Comparison of ENCODE assay signal across 1 cellular context in genomic region chr12:27332407-27333310, GRCh38.
A peak's percentile ranks its signal among the peaks of the same experiment; 100 is the strongest.
TF ChIP-seq lines count a peak whose summit lies in the region.

TSS of gene BMAL2 (plus strand) at chr12:27332836. CDS start at chr12:27333073, 237 bp downstream.

TF ChIP-seq in HepG2, 621 proteins besides CTCF, POLR2A, EP300 and RAD21 (continued from another document and continues in another):
- TF ChIP-seq ZNF646 (CRISPR knock-in tag; IDR thresholded peaks at IDR 0.05), result no peak
- TF ChIP-seq HDAC1 (CRISPR knock-in tag; IDR thresholded peaks at IDR 0.05), result peak; percentile 11; the same call in 1 of the 2 replicates
- no peak for TF ChIP-seq RBAK (CRISPR knock-in tag; IDR thresholded peaks at IDR 0.05)
- no peak for TF ChIP-seq IKZF5 (CRISPR knock-in tag; IDR thresholded peaks at IDR 0.05)
- TF ChIP-seq ZKSCAN8 (CRISPR knock-in tag; IDR thresholded peaks at IDR 0.05; ENCODE audit: borderline replicate concordance), result no peak
- TF ChIP-seq BATF2 (CRISPR knock-in tag; IDR thresholded peaks at IDR 0.05), result no peak
- TF ChIP-seq ATAD3A (CRISPR knock-in tag; IDR thresholded peaks at IDR 0.05), result no peak
- no peak; the same call in 1 of the 2 replicates for TF ChIP-seq HES4 (CRISPR knock-in tag; IDR thresholded peaks at IDR 0.05; ENCODE audit: borderline replicate concordance)
- TF ChIP-seq ZNF441 (CRISPR knock-in tag; IDR thresholded peaks at IDR 0.05; ENCODE audit: borderline replicate concordance), result 0 out of 2 replicates have a peak, but pooled peaks have one; percentile 70
- TF ChIP-seq ZNF264 (CRISPR knock-in tag; IDR thresholded peaks at IDR 0.05), result no peak
- TF ChIP-seq ATF5 (CRISPR knock-in tag; IDR thresholded peaks at IDR 0.05; ENCODE audit: low read depth), result no peak
- no peak for TF ChIP-seq ZC3H4 (CRISPR knock-in tag; IDR thresholded peaks at IDR 0.05; ENCODE audit: borderline replicate concordance)
- no peak for TF ChIP-seq IRF1 (CRISPR knock-in tag; IDR thresholded peaks at IDR 0.05; ENCODE audit: low read depth)
- TF ChIP-seq GZF1 (CRISPR knock-in tag; IDR thresholded peaks at IDR 0.05), result no peak
- no peak for TF ChIP-seq TRAFD1 (CRISPR knock-in tag; IDR thresholded peaks at IDR 0.05; ENCODE audit: borderline replicate concordance)
- peak; percentile 33; the same call in 1 of the 2 replicates for TF ChIP-seq ERF (CRISPR knock-in tag; IDR thresholded peaks at IDR 0.05)
- TF ChIP-seq SCMH1 (CRISPR knock-in tag; IDR thresholded peaks at IDR 0.05; ENCODE audit: borderline replicate concordance), result no peak
- no peak for TF ChIP-seq FOXK1 (CRISPR knock-in tag; IDR thresholded peaks at IDR 0.05; ENCODE audit: borderline replicate concordance, low read depth)
- TF ChIP-seq ZNF276 (CRISPR knock-in tag; IDR thresholded peaks at IDR 0.05; ENCODE audit: low read depth), result no peak
- TF ChIP-seq CBX1 (IDR thresholded peaks at IDR 0.05; ENCODE audit: low read depth), result no peak
- no peak for TF ChIP-seq HOXA5 (CRISPR knock-in tag; IDR thresholded peaks at IDR 0.05)
- TF ChIP-seq SNAI1 (CRISPR knock-in tag; IDR thresholded peaks at IDR 0.05; ENCODE audit: borderline replicate concordance), result no peak
- TF ChIP-seq PPARG (CRISPR knock-in tag; conservative IDR thresholded peaks at IDR 0.05), result no peak
- TF ChIP-seq FOSL1 (CRISPR knock-in tag; IDR thresholded peaks at IDR 0.05; ENCODE audit: borderline replicate concordance), result no peak
- TF ChIP-seq PREB (CRISPR knock-in tag; IDR thresholded peaks at IDR 0.05), result no peak
- peak; percentile 55 for TF ChIP-seq HNRNPLL (IDR thresholded peaks at IDR 0.05; ENCODE audit: low read depth, low read length, poor library complexity, severe bottlenecking)
- TF ChIP-seq MTA1 (CRISPR knock-in tag; IDR thresholded peaks at IDR 0.05; ENCODE audit: borderline replicate concordance), result no peak
- no peak for TF ChIP-seq MBNL3 (CRISPR knock-in tag; conservative IDR thresholded peaks at IDR 0.05)
- TF ChIP-seq PAWR (CRISPR knock-in tag; IDR thresholded peaks at IDR 0.05; ENCODE audit: borderline replicate concordance), result no peak
- no peak for TF ChIP-seq TBX3 (IDR thresholded peaks at IDR 0.05; ENCODE audit: borderline replicate concordance)
- TF ChIP-seq ZNF713 (CRISPR knock-in tag; IDR thresholded peaks at IDR 0.05), result no peak
- TF ChIP-seq MXI1 (IDR thresholded peaks at IDR 0.05; ENCODE audit: borderline replicate concordance, low read depth, low read length), result 0 out of 3 replicates have a peak, but pooled peaks have one; percentile 18
- no peak for TF ChIP-seq ZBTB20 (CRISPR knock-in tag; IDR thresholded peaks at IDR 0.05; ENCODE audit: borderline replicate concordance, low read depth)
- TF ChIP-seq MLXIP (CRISPR knock-in tag; IDR thresholded peaks at IDR 0.05; ENCODE audit: borderline replicate concordance), result no peak
- TF ChIP-seq TOPORS (CRISPR knock-in tag; IDR thresholded peaks at IDR 0.05), result no peak
- no peak for TF ChIP-seq REXO4 (CRISPR knock-in tag; IDR thresholded peaks at IDR 0.05; ENCODE audit: borderline replicate concordance)
- no peak for TF ChIP-seq MED8 (CRISPR knock-in tag; IDR thresholded peaks at IDR 0.05; ENCODE audit: insufficient replicate concordance)
- no peak for TF ChIP-seq NFE2 (CRISPR knock-in tag; IDR thresholded peaks at IDR 0.05)
- TF ChIP-seq ZBTB8A (CRISPR knock-in tag; IDR thresholded peaks at IDR 0.05; ENCODE audit: borderline replicate concordance, low read depth), result no peak
- no peak for TF ChIP-seq MTF2 (CRISPR knock-in tag; IDR thresholded peaks at IDR 0.05; ENCODE audit: borderline replicate concordance)
- TF ChIP-seq ZNF788 (CRISPR knock-in tag; IDR thresholded peaks at IDR 0.05; ENCODE audit: borderline replicate concordance), result no peak
- TF ChIP-seq NFKBIZ (CRISPR knock-in tag; IDR thresholded peaks at IDR 0.05), result no peak
- TF ChIP-seq ZNF878 (CRISPR knock-in tag; IDR thresholded peaks at IDR 0.05), result no peak
- no peak for TF ChIP-seq CAMTA2 (CRISPR knock-in tag; IDR thresholded peaks at IDR 0.05; ENCODE audit: borderline replicate concordance)
- TF ChIP-seq ZNF577 (CRISPR knock-in tag; IDR thresholded peaks at IDR 0.05; ENCODE audit: borderline replicate concordance, low read depth), result no peak
- peak; percentile 17; the same call in 1 of the 2 replicates for TF ChIP-seq ZNF263 (CRISPR knock-in tag; IDR thresholded peaks at IDR 0.05)
- no peak; the same call in 1 of the 2 replicates for TF ChIP-seq CCDC6 (CRISPR knock-in tag; IDR thresholded peaks at IDR 0.05)
